29 cellular contexts compared by ENCODE assay signal in genomic region chr14:33671556-33671955, GRCh38.
"Had no signal": no experiment of that assay in that cellular context is flagged by ENCODE, and none has a peak within 500 bp of the region (broad histone marks: within the 10 kb centered on the region; RNA-seq: fewer than 3 reads in every experiment).

No MANE protein-coding gene starts in this region.

- H3K36me3 ChIP-seq: cardiac muscle cell, gastroesophageal sphincter, heart left ventricle, neutrophil, pancreas, right lobe of liver, stomach, tibial artery had no signal

- H3K27ac ChIP-seq: cardiac muscle cell, coronary artery, epithelial cell of prostate, foreskin keratinocyte, gastroesophageal sphincter, heart left ventricle, neutrophil, pancreas, right lobe of liver, stomach, testis, tibial artery had no signal

- FAIRE-seq: endometrium, keratinocyte, pancreas had no signal

- H3K4me3 ChIP-seq: cardiac muscle cell, coronary artery, gastroesophageal sphincter, heart left ventricle, lung, mucosa of descending colon, pancreas, right lobe of liver, stomach, testis, tibial artery had no signal

- H3K27me3 ChIP-seq: cardiac muscle cell, foreskin keratinocyte, gastroesophageal sphincter, neutrophil, pancreas, stomach, testis, tibial artery had no signal

- H3K9me3 ChIP-seq: gastroesophageal sphincter, heart left ventricle, mucosa of descending colon, neutrophil, pancreas, right lobe of liver, stomach, testis, tibial artery had no signal

- ATAC-seq: effector memory CD8-positive, alpha-beta T cell; esophagus mucosa; foreskin keratinocyte; gastroesophageal sphincter; heart left ventricle; left lobe of liver; mucosa of descending colon; natural killer cell treated with Interleukin-12 subunit alpha and Interleukin-12 subunit beta and Interleukin-15 and Interleukin-18, amount 100 ng/mL, for 72 hours; pancreas; right lobe of liver had no signal

- DNase-seq: dermis blood vessel endothelial cell; effector memory CD8-positive, alpha-beta T cell; foreskin keratinocyte; heart left ventricle; hypothalamus; immature natural killer cell; mucosa of descending colon; naive B cell; pancreas; right lobe of liver; stimulated activated CD4-positive, alpha-beta T cell treated with anti-CD3 and anti-CD28 coated beads, Interleukin-12 subunit alpha, Interleukin-12 subunit beta, amount 100 ng/mL, for 4 hours; stimulated activated CD4-positive, alpha-beta T cell treated with anti-CD3 and anti-CD28 coated beads, Interleukin-1b, Interleukin-23, amount 100 ng/mL, for 48 hours; stimulated activated CD4-positive, alpha-beta T cell treated with anti-CD3 and anti-CD28 coated beads, Interleukin-4, amount 100 ng/mL, for 1 hour; stimulated activated CD8-positive, alpha-beta memory T cell treated with anti-CD3 and anti-CD28 coated beads, Interleukin-4, amount 100 ng/mL, for 48 hours; stimulated activated naive CD4-positive, alpha-beta T cell treated with Interleukin-2 at 50 U/mL for 16 hours; stomach; testis; tibial artery had no signal

- H3K4me1 ChIP-seq: foreskin keratinocyte, gastroesophageal sphincter, pancreas, right lobe of liver, stomach, testis, tibial artery had no signal
